ENCODE assay signal across 14 cellular contexts in genomic region chr6:3812596-3812995, GRCh38. TPM values are rescaled to one million over a fixed set of nuclear protein-coding genes. Genes with fewer than 3 reads are reported as not detected.
DNase-seq lines count a peak whose midpoint lies in the region; ATAC-seq and TF ChIP-seq lines count a peak whose summit lies in the region.
"Had no signal": no experiment of that assay in that cellular context is flagged by ENCODE, and none has a peak within 500 bp of the region (broad histone marks: within the 10 kb centered on the region; RNA-seq: fewer than 3 reads in every experiment).

No MANE protein-coding gene starts in this region.

- H3K9me2 ChIP-seq in HCT116 (ENCODE audit: insufficient read depth) (no peaks in the 10 kb centered on the region), PC-3 (replicated peaks; ENCODE audit: low read length) (no peaks in the 10 kb centered on the region)

- intact Hi-C loops in HCT116 (cut with micrococcal nuclease) (no loop called here), PC-3 (cut with micrococcal nuclease) (no loop called here), mammary epithelial cell (cut with micrococcal nuclease) (no loop called here), psoas muscle (cut with DNase I) (loop anchor here in 1 of 2 donors (5.0 kb wide), 1 partner anchor 60 kb away; the partner anchor contains the start of gene PXDC1)

- TF ChIP-seq RAD21 in HCT116 (IDR thresholded peaks at IDR 0.05; ENCODE audit: low read depth) = no peak

- in situ Hi-C loops in mammary epithelial cell (cut with MboI; ENCODE audit: low sequenced_read_pairs in 2 of 2) = no loop called here

- H2AFZ ChIP-seq in HCT116 (ENCODE audit: low read depth, low read length, poor library complexity, severe bottlenecking) (peak overlapping the region; percentile 80), PC-3 (ENCODE audit: low read length) (peak overlapping the region; percentile 46; the same call in 1 of the 2 replicates), mammary epithelial cell (ENCODE audit: low read depth, low read length) (peak overlapping the region; percentile 19)

- no peaks in the 10 kb centered on the region for H3F3A ChIP-seq in PC-3 (ENCODE audit: low read length, unreplicated experiment)

- dilution Hi-C loops in mammary epithelial cell (cut with HindIII; ENCODE audit: low sequenced_read_pairs) = no loop called here

- no peak for ATAC-seq in HCT116
- no peak for ATAC-seq in PC-3
- no peak for ATAC-seq in psoas muscle
- no peak for ATAC-seq in GM21825 (IDR thresholded peaks at IDR 0.05; ENCODE audit: unreplicated experiment)
- ATAC-seq: CD8-positive, alpha-beta T cell had no signal

- CTCF ChIA-PET in HCT116 (lab: Charles Lee) = no interaction called here
- CTCF ChIA-PET in PC-3 (lab: Charles Lee) = interaction anchor here (1.0 kb wide), 2 partner anchors 36 to 121 kb away, joined by 3 read pairs; partner anchors contain the start of gene FAM50B
- CTCF ChIA-PET in mammary epithelial cell (lab: Charles Lee; ENCODE audit: low non-redundant PET) = no interaction called here

- RAD21 ChIA-PET in HCT116 (lab: Charles Lee; ENCODE audit: low non-redundant PET in 1 of 2, low total read pairs in 2 of 2, uncharacterized antibody in 2 of 2, unreplicated experiment in 2 of 2) = interaction anchor here in 1 of 2 experiments (0.6 kb wide), 1 partner anchor 25 kb away, joined by 3 read pairs; no protein-coding TSS in a partner anchor

- BruUV-seq in HCT116 (replicated peaks; lab: Mats Ljungman, UMichigan) (no TSS peak), PC-3 (replicated peaks; lab: Mats Ljungman, UMichigan) (no TSS peak), mammary epithelial cell (replicated peaks; lab: Mats Ljungman, UMichigan) (no TSS peak)

- H3K9me3 ChIP-seq in HCT116 (ENCODE audit: control insufficient read depth in 1 of 2, insufficient read depth in 1 of 2, low read depth in 1 of 2, low read length in 2 of 2) = no peaks in the 10 kb centered on the region
- no peaks in the 10 kb centered on the region for H3K9me3 ChIP-seq in PC-3 (ENCODE audit: low read length)
- H3K9me3 ChIP-seq in mammary epithelial cell (replicated peaks; ENCODE audit: insufficient read depth, low read length) = no peaks in the 10 kb centered on the region
- H3K9me3 ChIP-seq in psoas muscle = no peaks in the 10 kb centered on the region
- H3K9me3 ChIP-seq: BE2C, HAP-1 had no signal

- H4K20me1 ChIP-seq in HCT116 (ENCODE audit: insufficient read depth) (no peaks in the 10 kb centered on the region), PC-3 (ENCODE audit: low read length) (no peaks in the 10 kb centered on the region), mammary epithelial cell (ENCODE audit: insufficient read depth, low read length) (no peaks in the 10 kb centered on the region)

- no peaks in the 10 kb centered on the region for H3K79me2 ChIP-seq in HCT116 (ENCODE audit: insufficient read depth, low read length)
- H3K79me2 ChIP-seq in PC-3 (ENCODE audit: low read length) = no peaks in the 10 kb centered on the region
- no peaks in the 10 kb centered on the region for H3K79me2 ChIP-seq in mammary epithelial cell (ENCODE audit: insufficient read depth, low read length)

- POLR2A ChIA-PET in HCT116 (lab: Charles Lee) = interaction anchor here (1.4 kb wide), 1 partner anchor 14 kb away, joined by 4 read pairs; no protein-coding TSS in a partner anchor
- POLR2A ChIA-PET in PC-3 (lab: Charles Lee; ENCODE audit: unreplicated experiment) = no interaction called here

- H3K4me1 ChIP-seq in HCT116 (ENCODE audit: control insufficient read depth in 1 of 2, insufficient read depth in 2 of 2, low read length in 2 of 2) (peaks cover 21 to 39% of the 10 kb centered on the region in 2 experiments), PC-3 (ENCODE audit: insufficient read depth, low read length) (peaks cover 53% of the 10 kb centered on the region), mammary epithelial cell (ENCODE audit: insufficient read depth, low read length) (peaks cover 41% of the 10 kb centered on the region), psoas muscle (peaks cover 35% of the 10 kb centered on the region)
- H3K4me1 ChIP-seq: BE2C, HAP-1 had no signal

- TF ChIP-seq POLR2A in HCT116 (IDR thresholded peaks at IDR 0.05; ENCODE audit: borderline replicate concordance, extremely low read depth, insufficient read depth, insufficient read length) = no peak

- H3K9ac ChIP-seq in HCT116 (ENCODE audit: low read length) (peak overlapping the region; percentile 15; the same call in 1 of the 2 replicates), PC-3 (ENCODE audit: low read length) (no peak overlapping the region), mammary epithelial cell (ENCODE audit: insufficient read depth, low read length) (no peak overlapping the region)

- H3K27me3 ChIP-seq in HCT116 (ENCODE audit: insufficient read depth, low read length) (no peaks in the 10 kb centered on the region), PC-3 (ENCODE audit: low read length) (no peaks in the 10 kb centered on the region), mammary epithelial cell (ENCODE audit: insufficient read depth, low read length) (no peaks in the 10 kb centered on the region), psoas muscle (ENCODE audit: insufficient read depth in 3 of 3, low read length in 2 of 3) (no peaks in the 10 kb centered on the region)
- H3K27me3 ChIP-seq: BE2C had no signal

- DNase-seq in HCT116 (ENCODE audit: low read depth, low spot score) = no peak
- no peak for DNase-seq in PC-3
- no peak for DNase-seq in mammary epithelial cell
- no peak for DNase-seq in psoas muscle
- no peak for DNase-seq in A172 (ENCODE audit: low spot score)
- DNase-seq in stimulated activated CD4-positive, alpha-beta T cell treated with anti-CD3 and anti-CD28 coated beads, Interleukin-15, amount 100 ng/mL, for 24 hours = no peak
- DNase-seq: BE2C; CD8-positive, alpha-beta T cell; NCI-H1092; NCI-H146; NCI-H748 treated with DMSO at 0.1 percent for 48 hours had no signal

- H3K27ac ChIP-seq in HCT116 (ENCODE audit: low read depth, low read length) = no peak overlapping the region
- peak overlapping the region; percentile 41; the same call in 1 of the 2 replicates for H3K27ac ChIP-seq in PC-3 (ENCODE audit: low read length)
- H3K27ac ChIP-seq in mammary epithelial cell (ENCODE audit: insufficient read depth, low read depth, low read length) = no peak overlapping the region
- peak overlapping the region; percentile 51 for H3K27ac ChIP-seq in psoas muscle
- H3K27ac ChIP-seq: SK-N-MC had no signal

- no peak overlapping the region for H3K4me3 ChIP-seq in HCT116 (replicated peaks in 1 of 2; ENCODE audit: low read depth in 1 of 2, low read length in 2 of 2)
- no peak overlapping the region for H3K4me3 ChIP-seq in PC-3 (ENCODE audit: low read length)
- H3K4me3 ChIP-seq in mammary epithelial cell (replicated peaks in 1 of 3; ENCODE audit: insufficient read depth in 1 of 3, low read depth in 2 of 3, low read length in 3 of 3) = no peak overlapping the region
- H3K4me3 ChIP-seq in psoas muscle = no peak overlapping the region
- H3K4me3 ChIP-seq: HAP-1, SK-N-MC had no signal

- H3K4me2 ChIP-seq in HCT116 (ENCODE audit: low read length) = peak overlapping the region; percentile 65
- peak overlapping the region; percentile 71 for H3K4me2 ChIP-seq in PC-3 (ENCODE audit: low read length)
- H3K4me2 ChIP-seq in mammary epithelial cell (ENCODE audit: insufficient read depth, low read depth, low read length) = no peak overlapping the region

- no peak for TF ChIP-seq CTCF in HCT116 (IDR thresholded peaks at IDR 0.05 in 2 of 3, conservative IDR thresholded peaks at IDR 0.05 in 1 of 3; ENCODE audit: borderline replicate concordance in 1 of 3, insufficient read depth in 1 of 3, low read depth in 2 of 3, low read length in 2 of 3)
- no peak for TF ChIP-seq CTCF in PC-3 (conservative IDR thresholded peaks at IDR 0.05; ENCODE audit: low read depth, low read length)
- no peak for TF ChIP-seq CTCF in mammary epithelial cell (conservative IDR thresholded peaks at IDR 0.05 in 1 of 2, IDR thresholded peaks at IDR 0.05 in 1 of 2; ENCODE audit: extremely low read depth in 1 of 2, insufficient read depth in 1 of 2, low read depth in 1 of 2, low read length in 2 of 2)
- TF ChIP-seq CTCF in psoas muscle (IDR thresholded peaks at IDR 0.05) = no peak

- H3K36me3 ChIP-seq in HCT116 (ENCODE audit: control insufficient read depth in 1 of 2, insufficient read depth in 2 of 2, low read length in 2 of 2) (no peaks in the 10 kb centered on the region), PC-3 (ENCODE audit: low read depth, low read length) (no peaks in the 10 kb centered on the region), mammary epithelial cell (ENCODE audit: insufficient read depth, low read length) (no peaks in the 10 kb centered on the region), psoas muscle (ENCODE audit: insufficient read depth in 1 of 2, low read depth in 1 of 2) (no peaks in the 10 kb centered on the region)
- H3K36me3 ChIP-seq: BE2C, HAP-1 had no signal

- WGBS in mammary epithelial cell (ENCODE audit: low coverage, missing lambda C conversion rate) = 84% methylated on average over 3 of the region's 3 CpGs
- WGBS in psoas muscle, 3 donors = 46 to 77% (median 51%) methylated on average over 3 of the region's 3 CpGs

TF ChIP-seq in HCT116, 20 proteins besides CTCF, POLR2A, EP300 and RAD21 (continues in another document):
- no peak for TF ChIP-seq ELF1 (IDR thresholded peaks at IDR 0.05; ENCODE audit: borderline replicate concordance, low read depth)
- no peak for TF ChIP-seq JUND (IDR thresholded peaks at IDR 0.05)

RNA-seq across cellular contexts. Expression of gene FAM50B, which starts 36.6 kb away (rescaled TPM):
- total RNA-seq in HCT116 (2021; ENCODE audit: unreplicated experiment) (0.86 TPM), PC-3 (2014; rRNA removed) (8.3 and 10.2 TPM in 2 replicates), mammary epithelial cell (1 to 10 TPM; 4.4 to 7.3 TPM), psoas muscle (10 to 100 TPM; 10.8 to 19.6 (median 12.4) TPM)
- polyA plus RNA-seq in HCT116 (2012) = 0.21 and 0.34 TPM in 2 replicates
- polyA plus RNA-seq in mammary epithelial cell (6.6 TPM), psoas muscle (10 to 100 TPM; 10.1 to 16.4 (median 11.4) TPM)
- polyA minus RNA-seq in mammary epithelial cell = 0.52 TPM
- total RNA-seq in A172 (2014; rRNA removed; shearing (Covaris generic)) = 5.0 and 5.8 TPM in 2 replicates

Comparison
In these comparisons a context has a peak if more than half of its experiments do, and no peak if none do; other contexts are left out.
1. H2AFZ ChIP-seq: peak in every context shown above with its lines; median percentile 80 in HCT116; 46 in PC-3; 19 in mammary epithelial cell.
2. H3K27ac ChIP-seq: peak in PC-3 (single experiment) and psoas muscle (single experiment); none in HCT116 (single experiment) and mammary epithelial cell (single experiment).